2 cellular contexts compared by ENCODE assay signal in genomic region chrX:10350991-10351390, GRCh38.
A peak's percentile ranks its signal among the peaks of the same experiment; 100 is the strongest.
TF ChIP-seq lines count a peak whose summit lies in the region.

No MANE protein-coding gene starts in this region.

TF ChIP-seq in IMR-90, 13 proteins besides CTCF, POLR2A, EP300 and RAD21:
- TF ChIP-seq USF2 (IDR thresholded peaks at IDR 0.05; ENCODE audit: low read depth, low read length): peak; percentile 73
- no peak for TF ChIP-seq FOS (IDR thresholded peaks at IDR 0.05; ENCODE audit: low read depth, low read length)

TF ChIP-seq in endothelial cell of umbilical vein, 7 proteins besides CTCF, POLR2A, EP300 and RAD21 (continued from another document):
- no peak for TF ChIP-seq MAX (IDR thresholded peaks at IDR 0.05; ENCODE audit: insufficient read depth, insufficient read length)
- TF ChIP-seq GATA2 (IDR thresholded peaks at IDR 0.05; ENCODE audit: insufficient read depth, insufficient read length, low read depth, low read length): no peak
- no peak for TF ChIP-seq JUN (IDR thresholded peaks at IDR 0.05; ENCODE audit: borderline replicate concordance, insufficient read depth, insufficient read length, low read depth)
